ENCODE assay signal across 10 cellular contexts in the genomic region with DNA sequence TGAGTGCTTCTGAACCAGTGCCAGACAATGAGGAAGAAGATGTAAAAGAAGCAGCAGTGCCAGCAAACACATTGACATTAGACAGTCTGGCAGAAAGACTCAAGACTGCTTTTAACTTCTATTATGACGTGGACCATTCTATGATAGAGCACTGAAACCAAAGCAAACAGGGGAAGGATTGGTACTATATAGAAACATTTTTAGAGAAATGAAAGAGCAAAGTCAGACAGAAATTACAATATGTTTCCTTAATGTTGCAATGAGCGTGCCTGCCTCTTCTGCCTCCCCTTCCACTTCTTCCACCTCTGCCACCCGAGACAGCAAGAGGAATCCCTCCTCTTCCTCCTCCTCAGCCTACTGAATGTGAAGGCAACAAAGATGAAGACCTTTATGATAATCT. TPM values are rescaled to one million over a fixed set of nuclear protein-coding genes. Genes with fewer than 3 reads are reported as not detected.
DNase-seq lines count a peak whose midpoint lies in the region; ATAC-seq, FAIRE-seq and TF ChIP-seq lines count a peak whose summit lies in the region.
"Had no signal": no experiment of that assay in that cellular context is flagged by ENCODE, and none has a peak within 500 bp of the region (broad histone marks: within the 10 kb centered on the region; RNA-seq: fewer than 3 reads in every experiment).

No MANE protein-coding gene starts in this region.

- H3K4me1 ChIP-seq in A673 (ENCODE audit: insufficient read depth, low read length, poor library complexity, severe bottlenecking), result no peaks in the 10 kb centered on the region

- H3K27ac Mint-ChIP-seq in dendritic cell treated with granulocyte-macrophage colony-stimulating factor and Interleukin-4, amounts not matched to agents 40 ng/mL and 50 ng/mL, for 4 days, result peak overlapping the region; percentile 79
- no peak overlapping the region for H3K27ac Mint-ChIP-seq in chondrocyte (ENCODE audit: unreplicated experiment)

- no peaks in the 10 kb centered on the region for H3K27me3 ChIP-seq in A673 (replicated peaks; ENCODE audit: insufficient read depth, low read depth, low read length, poor library complexity)

- no TSS peak for BruUV-seq in A673 (replicated peaks; lab: Mats Ljungman, UMichigan)

- POLR2A ChIA-PET in A673 (lab: Charles Lee; ENCODE audit: low non-redundant PET), result no interaction called here

- peaks cover 13% of the 10 kb centered on the region for H3K36me3 Mint-ChIP-seq in dendritic cell treated with granulocyte-macrophage colony-stimulating factor and Interleukin-4, amounts not matched to agents 40 ng/mL and 50 ng/mL, for 4 days (ENCODE audit: low read depth)
- H3K36me3 Mint-ChIP-seq in chondrocyte (ENCODE audit: low read depth), result peaks cover 18% of the 10 kb centered on the region

- no peaks in the 10 kb centered on the region for H3K9me3 Mint-ChIP-seq in dendritic cell treated with granulocyte-macrophage colony-stimulating factor and Interleukin-4, amounts not matched to agents 40 ng/mL and 50 ng/mL, for 4 days
- H3K9me3 Mint-ChIP-seq in chondrocyte (ENCODE audit: low read depth), result no peaks in the 10 kb centered on the region

- no peak overlapping the region for H3K4me3 Mint-ChIP-seq in dendritic cell treated with granulocyte-macrophage colony-stimulating factor and Interleukin-4, amounts not matched to agents 40 ng/mL and 50 ng/mL, for 4 days
- no peak overlapping the region for H3K4me3 Mint-ChIP-seq in chondrocyte (ENCODE audit: unreplicated experiment)

- peaks cover 10% of the 10 kb centered on the region for H3K36me3 ChIP-seq in A673 (ENCODE audit: insufficient read depth, low read length, poor library complexity, severe bottlenecking)

- no peaks in the 10 kb centered on the region for H3K27me3 Mint-ChIP-seq in dendritic cell treated with granulocyte-macrophage colony-stimulating factor and Interleukin-4, amounts not matched to agents 40 ng/mL and 50 ng/mL, for 4 days
- no peaks in the 10 kb centered on the region for H3K27me3 Mint-ChIP-seq in chondrocyte (ENCODE audit: low read depth)

- H3K4me1 Mint-ChIP-seq in dendritic cell treated with granulocyte-macrophage colony-stimulating factor and Interleukin-4, amounts not matched to agents 40 ng/mL and 50 ng/mL, for 4 days (ENCODE audit: low read depth), result peaks cover 59% of the 10 kb centered on the region
- no peaks in the 10 kb centered on the region for H3K4me1 Mint-ChIP-seq in chondrocyte (ENCODE audit: low read depth)

- no peaks in the 10 kb centered on the region for H3K9me3 ChIP-seq in A673 (ENCODE audit: low read depth, low read length, poor library complexity, severe bottlenecking)

- H3K27ac ChIP-seq in A673 (ENCODE audit: low read depth, low read length, poor library complexity, severe bottlenecking), result no peak overlapping the region

- peak; percentile 84 for FAIRE-seq in GM12892 (lab: Jason Lieb, UNC)
- FAIRE-seq: D721Med had no signal

- no peak for TF ChIP-seq CTCF in GM20000 (IDR thresholded peaks at IDR 0.05; ENCODE audit: extremely low read depth, missing control alignments)
- TF ChIP-seq CTCF in A673 (conservative IDR thresholded peaks at IDR 0.05; ENCODE audit: low read depth, low read length), result no peak
- TF ChIP-seq CTCF in chondrocyte (IDR thresholded peaks at IDR 0.05), result no peak

- CTCF ChIA-PET in A673 (lab: Charles Lee), result no interaction called here

- intact Hi-C loops in dendritic cell treated with granulocyte-macrophage colony-stimulating factor and Interleukin-4, amounts not matched to agents 40 ng/mL and 50 ng/mL, for 4 days (cut with micrococcal nuclease), result loop anchor here (5.0 kb wide), 1 partner anchor 84 kb away; a partner anchor contains a TSS
- intact Hi-C loops in A673 (cut with micrococcal nuclease; ENCODE audit: unreplicated experiment), result loop anchor here (2.0 to 10.0 kb wide), 3 partner anchors 254 to 521 kb away; no protein-coding TSS in a partner anchor
- intact Hi-C loops in left colon (cut with DNase I, micrococcal nuclease), result no loop called here

- peak; percentile 4 for DNase-seq in GM12892 (ENCODE audit: insufficient read length)
- peak; percentile 48 for DNase-seq in GM20000 (ENCODE audit: low spot score)
- no peak for DNase-seq in T1000 (lab: John Stamatoyannopoulos, UW)
- DNase-seq in A673 (ENCODE audit: low spot score), result no peak
- no peak for DNase-seq in chondrocyte (ENCODE audit: low spot score)
- DNase-seq in left colon, result no peak
- DNase-seq: activated CD4-positive, alpha-beta T cell treated with anti-CD3 and anti-CD28 coated beads for 48 hours had no signal

- no peak overlapping the region for H3K4me3 ChIP-seq in A673 (ENCODE audit: low read depth, low read length, poor library complexity, severe bottlenecking)

- TF ChIP-seq POLR2A in GM12892 (IDR thresholded peaks at IDR 0.05; ENCODE audit: low read depth, low read length), result no peak

- ATAC-seq in HG03097 (IDR thresholded peaks at IDR 0.05; ENCODE audit: low FRiP score, unreplicated experiment), result peak; percentile 79
- no peak for ATAC-seq in left colon

RNA-seq across cellular contexts. Expression of a gene that starts 39.7 kb away (rescaled TPM):
- polyA plus RNA-seq in GM12892 (2012; ENCODE audit: missing spikeins), result 10.7 TPM
- 30.6 and 33.2 TPM in 2 replicates for total RNA-seq in A673 (2021)
- 13.6 to 21.8 TPM (median 18.2 TPM) in 3 replicates for total RNA-seq in chondrocyte
- 10 to 100 TPM in 1 of 2 donors, 1 to 10 TPM in 1; 9.6 to 14.1 TPM for total RNA-seq in left colon

RNA-seq across cellular contexts. Expression of a gene that starts 39.8 kb away (rescaled TPM):
- 21.6 TPM for polyA plus RNA-seq in GM12892 (2012; ENCODE audit: missing spikeins)
- total RNA-seq in A673 (2021) (26.0 and 29.0 TPM in 2 replicates), chondrocyte (9.5 to 20.0 TPM (median 9.8 TPM) in 3 replicates), left colon (1 to 10 TPM; 8.5 to 9.8 TPM)

RNA-seq across cellular contexts. Expression of a gene that starts 53.7 kb away (rescaled TPM):
- polyA plus RNA-seq in GM12892 (2012; ENCODE audit: missing spikeins), result 0.06 TPM
- total RNA-seq in A673 (2021) (0.09 and 0.35 TPM in 2 replicates), chondrocyte (0.28 to 0.87 TPM (median 0.51 TPM) in 3 replicates), left colon (under 1 TPM; 0.37 to 0.67 TPM)

RNA-seq across cellular contexts. Expression of a gene that starts 58.0 kb away (rescaled TPM):
- 26.0 TPM for polyA plus RNA-seq in GM12892 (2012; ENCODE audit: missing spikeins)
- total RNA-seq in A673 (2021), result 27.9 and 31.1 TPM in 2 replicates
- 9.8 to 12.6 TPM (median 12.0 TPM) in 3 replicates for total RNA-seq in chondrocyte
- 1 to 10 TPM; 5.1 to 6.9 TPM for total RNA-seq in left colon

Comparison
In these comparisons a context has a peak if more than half of its experiments do, and no peak if none do; other contexts are left out.
1. DNase-seq: peak in GM12892 (single experiment) and GM20000 (single experiment); none in T1000 (single experiment), A673 (single experiment), chondrocyte (single experiment) and left colon (0 of 2).
2. intact Hi-C loops: an anchor here in dendritic cell treated with granulocyte-macrophage colony-stimulating factor and Interleukin-4, amounts not matched to agents 40 ng/mL and 50 ng/mL, for 4 days (5.0 kb wide) and A673 (2.0 to 10.0 kb wide); none called in left colon.